ENCODE assay signal across 3 cellular contexts in genomic region chrX:13103914-13104274, GRCh38.
TF ChIP-seq lines count a peak whose summit lies in the region.

No MANE protein-coding gene starts in this region.

TF ChIP-seq in A549, 52 proteins besides CTCF, POLR2A, EP300 and RAD21 (continued from another document):
- TF ChIP-seq ELK1 (IDR thresholded peaks at IDR 0.05; ENCODE audit: low read depth, low read length): no peak
- TF ChIP-seq HDAC2 (IDR thresholded peaks at IDR 0.05): no peak
- TF ChIP-seq HEYL (CRISPR knock-in tag; IDR thresholded peaks at IDR 0.05): peak; percentile 89
- TF ChIP-seq REST (IDR thresholded peaks at IDR 0.05): no peak
- TF ChIP-seq MAZ (IDR thresholded peaks at IDR 0.05; ENCODE audit: borderline replicate concordance, low read depth, low read length): no peak
- TF ChIP-seq E2F6 (IDR thresholded peaks at IDR 0.05; ENCODE audit: borderline replicate concordance, low read depth): no peak
- peak; percentile 57; the same call in 1 of the 2 replicates for TF ChIP-seq HOXB5 (CRISPR knock-in tag; IDR thresholded peaks at IDR 0.05)
- no peak for TF ChIP-seq ZFP36 (IDR thresholded peaks at IDR 0.05; ENCODE audit: borderline replicate concordance, partially characterized antibody)
- no peak for TF ChIP-seq PBX3 (IDR thresholded peaks at IDR 0.05)
- 0 out of 2 replicates have a peak, but pooled peaks have one; percentile 26 for TF ChIP-seq ZNF302 (CRISPR knock-in tag; IDR thresholded peaks at IDR 0.05)
- peak; percentile 81; the same call in 1 of the 2 replicates for TF ChIP-seq HOXB13 (CRISPR knock-in tag; IDR thresholded peaks at IDR 0.05; ENCODE audit: low read depth)
- peak; percentile 81; the same call in 1 of the 2 replicates for TF ChIP-seq EHF (CRISPR knock-in tag; IDR thresholded peaks at IDR 0.05)

TF ChIP-seq in K562, 482 proteins besides CTCF, POLR2A, EP300 and RAD21 (continued from another document and continues in another):
- TF ChIP-seq BCL6 (CRISPR knock-in tag; IDR thresholded peaks at IDR 0.05) (peak; percentile 73; the same call in 1 of the 2 replicates), TCF7L2 (IDR thresholded peaks at IDR 0.05; ENCODE audit: low read depth, low read length) (no peak), STAT6 (CRISPR knock-in tag; IDR thresholded peaks at IDR 0.05) (no peak), COPS2 (conservative IDR thresholded peaks at IDR 0.05) (no peak), ZNF316 (IDR thresholded peaks at IDR 0.05) (no peak), UBTF (IDR thresholded peaks at IDR 0.05; ENCODE audit: borderline replicate concordance in 1 of 2, low read depth in 2 of 2, low read length in 2 of 2) (no peak), TAF15 (IDR thresholded peaks at IDR 0.05; ENCODE audit: low read depth, low read length) (no peak), GABPB2 (CRISPR knock-in tag; conservative IDR thresholded peaks at IDR 0.05) (no peak), HEY1 (CRISPR knock-in tag; IDR thresholded peaks at IDR 0.05; ENCODE audit: borderline replicate concordance) (no peak), MLLT1 (IDR thresholded peaks at IDR 0.05) (no peak), PYGO2 (tag; IDR thresholded peaks at IDR 0.05) (peak; percentile 90), HINFP (tag; conservative IDR thresholded peaks at IDR 0.05; ENCODE audit: low read depth) (peak; percentile 83), KAT2B (IDR thresholded peaks at IDR 0.05; ENCODE audit: low read depth, low read length) (no peak), BMI1 (IDR thresholded peaks at IDR 0.05; ENCODE audit: low read length) (no peak), ZNF280A (IDR thresholded peaks at IDR 0.05; ENCODE audit: low read depth, partially characterized antibody) (no peak), RBM15 (IDR thresholded peaks at IDR 0.05; ENCODE audit: insufficient read depth, low read length) (no peak)

TF ChIP-seq in SK-N-SH treated with all-trans-retinoic acid at 6 μM for 48 hours, 23 proteins besides CTCF, POLR2A, EP300 and RAD21:
- no peak for TF ChIP-seq CSRNP3 (CRISPR knock-in tag; IDR thresholded peaks at IDR 0.05)
- TF ChIP-seq ISL1 (CRISPR knock-in tag; IDR thresholded peaks at IDR 0.05): no peak
- TF ChIP-seq PPARA (CRISPR knock-in tag; IDR thresholded peaks at IDR 0.05; ENCODE audit: borderline replicate concordance): no peak
- no peak for TF ChIP-seq TCF4 (CRISPR knock-in tag; IDR thresholded peaks at IDR 0.05; ENCODE audit: borderline replicate concordance)
- no peak for TF ChIP-seq POU6F1 (CRISPR knock-in tag; IDR thresholded peaks at IDR 0.05; ENCODE audit: borderline replicate concordance, low read depth)
- no peak for TF ChIP-seq GLIS3 (CRISPR knock-in tag; IDR thresholded peaks at IDR 0.05)
- TF ChIP-seq CREB5 (CRISPR knock-in tag; IDR thresholded peaks at IDR 0.05; ENCODE audit: low read depth): no peak
- no peak for TF ChIP-seq ZNF8 (CRISPR knock-in tag; IDR thresholded peaks at IDR 0.05)
TF ChIP-seq in SK-N-SH treated with all-trans-retinoic acid at 6 μM for 48 hours: peak in this region for 0.
